Comparison of ENCODE assay signal across 13 cellular contexts in genomic region chr2:239441261-239441701, GRCh38. TPM values are rescaled to one million over a fixed set of nuclear protein-coding genes. Genes with fewer than 3 reads are reported as not detected.
A peak's percentile ranks its signal among the peaks of the same experiment; 100 is the strongest.
DNase-seq lines count a peak whose midpoint lies in the region; ATAC-seq and FAIRE-seq lines count a peak whose summit lies in the region.
"Had no signal": no experiment of that assay in that cellular context is flagged by ENCODE, and none has a peak within 500 bp of the region (broad histone marks: within the 10 kb centered on the region; RNA-seq: fewer than 3 reads in every experiment).

No MANE protein-coding gene starts in this region.

- POLR2A ChIA-PET in activated CD4-positive, alpha-beta T cell treated with anti-CD3 and anti-CD28 coated beads for 36 hours (lab: Charles Lee), result no interaction called here

- peaks cover 26% of the 10 kb centered on the region for H3K27me3 Mint-ChIP-seq in activated CD4-positive, alpha-beta T cell treated with anti-CD3 and anti-CD28 coated beads for 36 hours
- peaks cover 8% of the 10 kb centered on the region for H3K27me3 Mint-ChIP-seq in activated T-helper 17 cell treated with anti-CD3 and anti-CD28 coated beads, Interleukin-2, amount 50 U/mL, for 72 hours

- FAIRE-seq in urothelium cell line (lab: Jason Lieb, UNC), result no peak

- peaks cover 34% of the 10 kb centered on the region for H3K27me3 ChIP-seq in iPS-18a (ENCODE audit: control insufficient read depth, insufficient read depth, low read length)

- CTCF ChIA-PET in activated CD4-positive, alpha-beta T cell treated with anti-CD3 and anti-CD28 coated beads for 36 hours (lab: Charles Lee), result no interaction called here

- H3K4me1 Mint-ChIP-seq in activated CD4-positive, alpha-beta T cell treated with anti-CD3 and anti-CD28 coated beads for 36 hours, result peaks cover 12% of the 10 kb centered on the region
- H3K4me1 Mint-ChIP-seq in activated T-helper 17 cell treated with anti-CD3 and anti-CD28 coated beads, Interleukin-2, amount 50 U/mL, for 72 hours, result peaks cover 10% of the 10 kb centered on the region

- no peaks in the 10 kb centered on the region for H3K36me3 Mint-ChIP-seq in activated CD4-positive, alpha-beta T cell treated with anti-CD3 and anti-CD28 coated beads for 36 hours (ENCODE audit: low read depth)
- no peaks in the 10 kb centered on the region for H3K36me3 Mint-ChIP-seq in activated T-helper 17 cell treated with anti-CD3 and anti-CD28 coated beads, Interleukin-2, amount 50 U/mL, for 72 hours (ENCODE audit: low read depth)
- H3K36me3 Mint-ChIP-seq: activated CD8-positive, alpha-beta memory T cell treated with anti-CD3 and anti-CD28 coated beads, Interleukin-2, amount 10 ng/mL, durations not matched to agents 7 days and 5 days had no signal

- H3K4me3 ChIP-seq in iPS-18a (ENCODE audit: low read length), result peak overlapping the region; percentile 43
- H3K4me3 ChIP-seq: transverse colon had no signal

- DNase-seq in activated CD4-positive, alpha-beta T cell treated with anti-CD3 and anti-CD28 coated beads for 36 hours, result no peak
- DNase-seq in activated CD4-positive, alpha-beta T cell treated with anti-CD3 and anti-CD28 coated beads for 4 hours, result no peak
- no peak for DNase-seq in stimulated activated naive CD8-positive, alpha-beta T cell treated with anti-CD3 and anti-CD28 coated beads, Interleukin-15, Interleukin-2, amounts not matched to agents 100 U/mL and 50 U/mL, for 24 hours
- DNase-seq in urothelium cell line (ENCODE audit: low spot score), result no peak
- DNase-seq in activated CD4-positive, CD25-positive, alpha-beta regulatory T cell treated with anti-CD3 and anti-CD28 coated beads, Interleukin-2, amount 50 U/mL, for 72 hours, result no peak
- DNase-seq: activated CD8-positive, alpha-beta memory T cell treated with anti-CD3 and anti-CD28 coated beads, Interleukin-2, amount 10 ng/mL, durations not matched to agents 7 days and 5 days; NCI-H1694 treated with DMSO at 0.1 percent for 48 hours; SHP77; transverse colon had no signal

- H3K9me3 Mint-ChIP-seq in activated CD4-positive, alpha-beta T cell treated with anti-CD3 and anti-CD28 coated beads for 36 hours (ENCODE audit: low read depth), result no peaks in the 10 kb centered on the region
- H3K9me3 Mint-ChIP-seq in activated T-helper 17 cell treated with anti-CD3 and anti-CD28 coated beads, Interleukin-2, amount 50 U/mL, for 72 hours, result no peaks in the 10 kb centered on the region

- no peak overlapping the region for H3K27ac Mint-ChIP-seq in activated CD4-positive, alpha-beta T cell treated with anti-CD3 and anti-CD28 coated beads for 36 hours
- H3K27ac Mint-ChIP-seq in activated T-helper 17 cell treated with anti-CD3 and anti-CD28 coated beads, Interleukin-2, amount 50 U/mL, for 72 hours, result no peak overlapping the region
- H3K27ac Mint-ChIP-seq: activated CD8-positive, alpha-beta memory T cell treated with anti-CD3 and anti-CD28 coated beads, Interleukin-2, amount 10 ng/mL, durations not matched to agents 7 days and 5 days had no signal

- peak overlapping the region; percentile 11 for H3K4me3 Mint-ChIP-seq in activated CD4-positive, alpha-beta T cell treated with anti-CD3 and anti-CD28 coated beads for 36 hours
- peak overlapping the region; percentile 35 for H3K4me3 Mint-ChIP-seq in activated T-helper 17 cell treated with anti-CD3 and anti-CD28 coated beads, Interleukin-2, amount 50 U/mL, for 72 hours
- H3K4me3 Mint-ChIP-seq: activated CD8-positive, alpha-beta memory T cell treated with anti-CD3 and anti-CD28 coated beads, Interleukin-2, amount 10 ng/mL, durations not matched to agents 7 days and 5 days had no signal

- H3K4me1 ChIP-seq in iPS-18a (ENCODE audit: control insufficient read depth, low read depth, low read length), result peaks cover 16% of the 10 kb centered on the region

- no peak overlapping the region for H3K27ac ChIP-seq in iPS-18a (ENCODE audit: low read length)
- H3K27ac ChIP-seq: transverse colon had no signal

- no peaks in the 10 kb centered on the region for H3K9me3 ChIP-seq in iPS-18a (ENCODE audit: control insufficient read depth, low read depth, low read length)
- H3K9me3 ChIP-seq: transverse colon had no signal

- intact Hi-C loops in activated CD4-positive, alpha-beta T cell treated with anti-CD3 and anti-CD28 coated beads for 36 hours (cut with DNase I, micrococcal nuclease), result no loop called here

- H3K9ac ChIP-seq in iPS-18a (ENCODE audit: low read length), result no peak overlapping the region

- no peak for ATAC-seq in activated CD4-positive, alpha-beta T cell treated with anti-CD3 and anti-CD28 coated beads for 36 hours
- no peak for ATAC-seq in activated T-helper 17 cell treated with anti-CD3 and anti-CD28 coated beads, Interleukin-2, amount 50 U/mL, for 72 hours (replicated peaks)
- peak; percentile 40 for ATAC-seq in stimulated activated naive CD8-positive, alpha-beta T cell treated with anti-CD3 and anti-CD28 coated beads, Interleukin-15, Interleukin-2, amounts not matched to agents 100 U/mL and 50 U/mL, for 24 hours
- ATAC-seq in HG03469 (IDR thresholded peaks at IDR 0.05; ENCODE audit: unreplicated experiment), result no peak
- ATAC-seq: activated CD8-positive, alpha-beta memory T cell treated with anti-CD3 and anti-CD28 coated beads, Interleukin-2, amount 10 ng/mL, durations not matched to agents 7 days and 5 days; left lobe of liver had no signal

- no peaks in the 10 kb centered on the region for H3K36me3 ChIP-seq in iPS-18a (ENCODE audit: control insufficient read depth, low read depth, low read length)
- H3K36me3 ChIP-seq: transverse colon had no signal

RNA-seq across cellular contexts. Expression of gene HDAC4, which starts 40.5 kb away (rescaled TPM):
- total RNA-seq in activated CD4-positive, alpha-beta T cell treated with anti-CD3 and anti-CD28 coated beads for 36 hours, result 10 to 100 TPM; 25.4 to 30.4 TPM
- 10 to 100 TPM; 34.3 to 52.9 TPM for total RNA-seq in activated T-helper 17 cell treated with anti-CD3 and anti-CD28 coated beads, Interleukin-2, amount 50 U/mL, for 72 hours
